In the genomic region with DNA sequence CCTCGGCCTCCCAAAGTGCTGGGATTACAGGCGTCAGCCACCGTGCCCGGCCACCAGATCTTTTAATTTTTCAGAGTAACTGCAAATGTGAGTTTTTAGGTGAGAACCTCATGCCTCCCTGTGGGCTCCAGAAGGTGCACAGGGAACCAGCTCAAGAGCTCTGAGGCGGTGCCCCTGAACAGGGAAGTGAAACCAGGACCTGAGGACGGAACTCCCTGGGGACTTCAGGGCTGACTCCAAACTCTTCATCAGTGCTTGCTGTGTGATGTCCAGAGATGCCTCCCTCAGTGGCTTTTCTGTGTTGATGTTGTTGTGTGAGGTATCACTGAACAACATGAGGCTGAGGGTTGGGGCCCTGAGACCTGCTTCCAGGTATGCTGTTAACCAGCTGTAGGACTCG, we compare ENCODE assay signal across 16 cellular contexts. TPM values are rescaled to one million over a fixed set of nuclear protein-coding genes. Genes with fewer than 3 reads are reported as not detected.
DNase-seq lines count a peak whose midpoint lies in the region; ATAC-seq and TF ChIP-seq lines count a peak whose summit lies in the region.
"Had no signal": no experiment of that assay in that cellular context is flagged by ENCODE, and none has a peak within 500 bp of the region (broad histone marks: within the 10 kb centered on the region; RNA-seq: fewer than 3 reads in every experiment).

No MANE protein-coding gene starts in this region.

- H3K4me3 ChIP-seq in OCI-LY3 (ENCODE audit: low read length) (no peak overlapping the region), aorta (ENCODE audit: low read length in 2 of 2) (no peak overlapping the region)
- H3K4me3 ChIP-seq: heart left ventricle had no signal

- H3K27me3 Mint-ChIP-seq in CD14-positive monocyte (ENCODE audit: low read depth in 3 of 3) (peaks cover 9 to 18% (median 13%) of the 10 kb centered on the region in 3 donors), HFFc6 (ENCODE audit: insufficient read depth) (peaks cover 17% of the 10 kb centered on the region)
- no peaks in the 10 kb centered on the region for H3K27me3 Mint-ChIP-seq in activated T-helper 17 cell treated with anti-CD3 and anti-CD28 coated beads, Interleukin-2, amount 50 U/mL, for 72 hours
- H3K27me3 Mint-ChIP-seq: stimulated activated naive CD8-positive, alpha-beta T cell treated with anti-CD3 and anti-CD28 coated beads, Interleukin-15, amount 100 ng/mL, for 72 hours had no signal

- H3K4me1 ChIP-seq in OCI-LY3 (ENCODE audit: low read length) (peaks cover 15% of the 10 kb centered on the region), aorta (ENCODE audit: control insufficient read depth in 1 of 2, insufficient read depth in 2 of 2, low read length in 2 of 2) (no peaks in the 10 kb centered on the region)
- H3K4me1 ChIP-seq: heart left ventricle, parathyroid adenoma had no signal

- intact Hi-C loops in CD14-positive monocyte (cut with micrococcal nuclease): no loop called here
- intact Hi-C loops in sciatic nerve (cut with DNase I): no loop called here
- intact Hi-C loops in aorta (cut with DNase I): no loop called here

- no peaks in the 10 kb centered on the region for H3K79me2 ChIP-seq in OCI-LY3 (ENCODE audit: low read length)
- H3K79me2 ChIP-seq: parathyroid adenoma had no signal

- DNase-seq in CD14-positive monocyte (ENCODE audit: low spot score): peak; percentile 73
- DNase-seq in GM19240 (ENCODE audit: insufficient read length, low spot score): peak; percentile 57
- DNase-seq in sciatic nerve (ENCODE audit: low spot score): no peak
- no peak for DNase-seq in HFFc6
- no peak for DNase-seq in aorta
- DNase-seq: activated CD8-positive, alpha-beta memory T cell treated with anti-CD3 and anti-CD28 coated beads, Interleukin-2, amount 50 U/mL, for 4 hours; NCI-H82; stimulated activated naive CD8-positive, alpha-beta T cell treated with anti-CD3 and anti-CD28 coated beads, Interleukin-15, amount 100 ng/mL, for 72 hours; T1000 had no signal

- no peaks in the 10 kb centered on the region for H3K9me3 Mint-ChIP-seq in CD14-positive monocyte
- no peaks in the 10 kb centered on the region for H3K9me3 Mint-ChIP-seq in HFFc6
- H3K9me3 Mint-ChIP-seq in activated T-helper 17 cell treated with anti-CD3 and anti-CD28 coated beads, Interleukin-2, amount 50 U/mL, for 72 hours: no peaks in the 10 kb centered on the region
- H3K9me3 Mint-ChIP-seq: stimulated activated naive CD8-positive, alpha-beta T cell treated with anti-CD3 and anti-CD28 coated beads, Interleukin-15, amount 100 ng/mL, for 72 hours had no signal

- H3K4me3 Mint-ChIP-seq in CD14-positive monocyte: no peak overlapping the region
- no peak overlapping the region for H3K4me3 Mint-ChIP-seq in HFFc6
- H3K4me3 Mint-ChIP-seq in activated T-helper 17 cell treated with anti-CD3 and anti-CD28 coated beads, Interleukin-2, amount 50 U/mL, for 72 hours: no peak overlapping the region
- H3K4me3 Mint-ChIP-seq: stimulated activated naive CD8-positive, alpha-beta T cell treated with anti-CD3 and anti-CD28 coated beads, Interleukin-15, amount 100 ng/mL, for 72 hours had no signal

- peak overlapping the region; percentile 31; the same call in 1 of the 2 replicates for H3K27ac ChIP-seq in OCI-LY3 (ENCODE audit: low read length)
- no peak overlapping the region for H3K27ac ChIP-seq in aorta (ENCODE audit: low read depth in 1 of 2, low read length in 2 of 2)
- H3K27ac ChIP-seq: heart left ventricle, parathyroid adenoma had no signal

- H3K4me1 Mint-ChIP-seq in CD14-positive monocyte: peaks cover 9% of the 10 kb centered on the region
- no peaks in the 10 kb centered on the region for H3K4me1 Mint-ChIP-seq in HFFc6 (ENCODE audit: low read depth)
- H3K4me1 Mint-ChIP-seq in activated T-helper 17 cell treated with anti-CD3 and anti-CD28 coated beads, Interleukin-2, amount 50 U/mL, for 72 hours: no peaks in the 10 kb centered on the region
- H3K4me1 Mint-ChIP-seq: stimulated activated naive CD8-positive, alpha-beta T cell treated with anti-CD3 and anti-CD28 coated beads, Interleukin-15, amount 100 ng/mL, for 72 hours had no signal

- WGBS in aorta, 2 donors: 93 to 95% methylated on average over 7 of the region's 7 CpGs

- TF ChIP-seq CTCF in CD14-positive monocyte (IDR thresholded peaks at IDR 0.05): no peak
- TF ChIP-seq CTCF in OCI-LY3 (IDR thresholded peaks at IDR 0.05; ENCODE audit: low read depth, low read length): peak; percentile 17
- TF ChIP-seq CTCF in HFFc6 (IDR thresholded peaks at IDR 0.05): no peak

- H3K36me3 ChIP-seq in OCI-LY3 (replicated peaks; ENCODE audit: low read depth, low read length) (peaks cover 18% of the 10 kb centered on the region), aorta (ENCODE audit: control insufficient read depth in 1 of 2, insufficient read depth in 2 of 2, low read length in 1 of 2) (no peaks in the 10 kb centered on the region)
- H3K36me3 ChIP-seq: heart left ventricle had no signal

- H3K9ac ChIP-seq in OCI-LY3 (ENCODE audit: low read length): no peak overlapping the region
- H3K9ac ChIP-seq: parathyroid adenoma had no signal

- ATAC-seq in HG02885 (IDR thresholded peaks at IDR 0.05; ENCODE audit: poor library complexity, unreplicated experiment): peak; percentile 82
- ATAC-seq in sciatic nerve: no peak
- ATAC-seq in aorta (ENCODE audit: low FRiP score): no peak
- ATAC-seq in activated T-helper 17 cell treated with anti-CD3 and anti-CD28 coated beads, Interleukin-2, amount 50 U/mL, for 72 hours (replicated peaks): no peak
- ATAC-seq: heart left ventricle; stimulated activated naive CD8-positive, alpha-beta T cell treated with anti-CD3 and anti-CD28 coated beads, Interleukin-15, amount 100 ng/mL, for 72 hours had no signal

- H3K36me3 Mint-ChIP-seq in CD14-positive monocyte: no peaks in the 10 kb centered on the region
- H3K36me3 Mint-ChIP-seq in HFFc6 (ENCODE audit: low read depth): no peaks in the 10 kb centered on the region
- no peaks in the 10 kb centered on the region for H3K36me3 Mint-ChIP-seq in activated T-helper 17 cell treated with anti-CD3 and anti-CD28 coated beads, Interleukin-2, amount 50 U/mL, for 72 hours (ENCODE audit: low read depth)

- no peaks in the 10 kb centered on the region for H4K20me1 ChIP-seq in OCI-LY3 (ENCODE audit: insufficient read depth, low read length)

- H3K27ac Mint-ChIP-seq in CD14-positive monocyte (peak overlapping the region in 1 of 7 donors; percentile 30), HFFc6 (no peak overlapping the region)
- no peak overlapping the region for H3K27ac Mint-ChIP-seq in activated T-helper 17 cell treated with anti-CD3 and anti-CD28 coated beads, Interleukin-2, amount 50 U/mL, for 72 hours
- H3K27ac Mint-ChIP-seq: stimulated activated naive CD8-positive, alpha-beta T cell treated with anti-CD3 and anti-CD28 coated beads, Interleukin-15, amount 100 ng/mL, for 72 hours had no signal

- no peaks in the 10 kb centered on the region for H3K27me3 ChIP-seq in OCI-LY3 (ENCODE audit: low read depth, low read length)
- H3K27me3 ChIP-seq in aorta (ENCODE audit: control insufficient read depth in 1 of 2, insufficient read depth in 2 of 2, low read length in 1 of 2): no peaks in the 10 kb centered on the region
- H3K27me3 ChIP-seq: heart left ventricle had no signal

- H2AFZ ChIP-seq in OCI-LY3 (ENCODE audit: low read depth, low read length): no peak overlapping the region
- H2AFZ ChIP-seq: parathyroid adenoma had no signal

- peak overlapping the region; percentile 51 for H3K4me2 ChIP-seq in OCI-LY3 (ENCODE audit: low read length)

- H3K9me3 ChIP-seq in OCI-LY3 (ENCODE audit: insufficient read depth, low read length): no peaks in the 10 kb centered on the region
- H3K9me3 ChIP-seq in aorta (ENCODE audit: control insufficient read depth, low read length): no peaks in the 10 kb centered on the region
- H3K9me3 ChIP-seq: heart left ventricle had no signal

RNA-seq across cellular contexts. Expression of a gene that starts 23.8 kb away (rescaled TPM):
- not detected for polyA plus RNA-seq in CD14-positive monocyte
- not detected for total RNA-seq in sciatic nerve
- not detected for total RNA-seq in HFFc6 (2021; fragmentation: NEBNext Ultra II Directional; extraction: Animal tissue kit (Norgen Biotek cat#: 25700))
- not detected for total RNA-seq in aorta
- not detected for polyA plus RNA-seq in aorta
- total RNA-seq in activated T-helper 17 cell treated with anti-CD3 and anti-CD28 coated beads, Interleukin-2, amount 50 U/mL, for 72 hours: not detected
- total RNA-seq: lung microvascular endothelial cell, M059J had no signal
- polyA plus RNA-seq: heart left ventricle had no signal

RNA-seq across cellular contexts. Expression of a gene that starts 43.1 kb away (rescaled TPM):
- polyA plus RNA-seq in CD14-positive monocyte (100 to 1,000 TPM; 179 to 186 TPM), aorta (10 to 100 TPM; 52.5 to 64.1 TPM)
- total RNA-seq in sciatic nerve (150 TPM), aorta (100 to 1,000 TPM; 152 to 173 TPM)
- 100 to 1,000 TPM in 3 of 6 experiments, 10 to 100 TPM in 3; 87.9 to 109 (median 96.9) TPM for total RNA-seq in HFFc6 (2021; fragmentation: NEBNext Ultra II Directional; extraction: Animal tissue kit (Norgen Biotek cat#: 25700))
- 100 to 1,000 TPM; 162 to 186 TPM for total RNA-seq in activated T-helper 17 cell treated with anti-CD3 and anti-CD28 coated beads, Interleukin-2, amount 50 U/mL, for 72 hours

Comparison
In these comparisons a context has a peak if more than half of its experiments do, and no peak if none do; other contexts are left out.
1. DNase-seq: peak in CD14-positive monocyte (single experiment) and GM19240 (single experiment); none in sciatic nerve (single experiment), HFFc6 (single experiment) and aorta (0 of 2).